Comparison of ENCODE assay signal across 14 cellular contexts in the genomic region with DNA sequence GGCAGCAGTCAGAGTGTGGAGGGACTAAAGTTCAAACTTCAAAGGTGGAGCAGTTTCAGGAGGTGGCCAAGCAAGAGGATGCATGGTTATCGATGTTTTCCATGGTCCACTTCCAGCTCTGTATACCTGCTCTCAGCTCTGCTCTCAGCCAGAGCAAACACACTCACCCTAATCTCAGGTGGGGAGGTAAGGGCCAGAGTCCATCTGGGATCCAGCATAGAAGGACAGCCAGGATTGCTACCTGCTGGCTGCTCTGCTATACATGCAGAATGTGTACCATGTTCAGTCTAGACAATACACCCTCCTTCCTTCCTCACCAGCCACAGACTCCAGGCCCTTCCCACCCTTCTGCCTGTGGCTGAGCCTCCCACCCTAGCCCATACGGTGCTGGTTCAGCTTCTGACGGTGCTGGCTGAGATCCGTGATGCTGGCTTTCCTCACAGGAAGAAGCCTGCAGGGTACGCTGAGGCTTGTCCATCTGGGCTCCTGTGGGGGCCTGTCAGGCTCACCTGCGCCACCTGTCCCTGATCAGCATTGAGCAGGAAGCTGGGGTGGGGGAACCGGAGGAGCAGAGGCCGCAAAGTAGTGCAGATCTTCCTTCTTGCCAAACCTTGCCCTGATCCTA. TPM values are rescaled to one million over a fixed set of nuclear protein-coding genes. Genes with fewer than 3 reads are reported as not detected.
A peak's percentile ranks its signal among the peaks of the same experiment; 100 is the strongest.
DNase-seq lines count a peak whose midpoint lies in the region; ATAC-seq, FAIRE-seq and TF ChIP-seq lines count a peak whose summit lies in the region.
"Had no signal": no experiment of that assay in that cellular context is flagged by ENCODE, and none has a peak within 500 bp of the region (broad histone marks: within the 10 kb centered on the region; RNA-seq: fewer than 3 reads in every experiment).

No MANE protein-coding gene starts in this region.

- H3K4me1 Mint-ChIP-seq in GM23338 (peaks cover 25% of the 10 kb centered on the region), astrocyte (ENCODE audit: low read depth, unreplicated experiment) (peaks cover 23% of the 10 kb centered on the region)

- H3K9me3 Mint-ChIP-seq in GM23338 = no peaks in the 10 kb centered on the region
- H3K9me3 Mint-ChIP-seq in astrocyte (ENCODE audit: unreplicated experiment) = no peaks in the 10 kb centered on the region

- H4K8ac ChIP-seq in mesendoderm (ENCODE audit: low read depth, low read length) = no peak overlapping the region

- H3K4me3 Mint-ChIP-seq in GM23338 (no peak overlapping the region; the same call in 2 of the 3 replicates), astrocyte (ENCODE audit: unreplicated experiment) (peak overlapping the region; percentile 66)

- no peak overlapping the region for H3K56ac ChIP-seq in mesendoderm (ENCODE audit: low read length)

- peak overlapping the region in 1 of 11 experiments; percentile 3; a peak in 1 of 22 replicates for H3K9ac ChIP-seq in BLaER1 treated with 17β-estradiol and CSF1 and Interleukin-3, amounts not matched to agents 10 nM and 100 nM
- H3K9ac ChIP-seq in astrocyte (ENCODE audit: low read length) (no peak overlapping the region), mesendoderm (ENCODE audit: low read length) (no peak overlapping the region)

- no peaks in the 10 kb centered on the region for H3K9me3 ChIP-seq in BLaER1 treated with 17β-estradiol and CSF1 and Interleukin-3, amounts not matched to agents 10 nM and 100 nM (replicated peaks in 1 of 11)
- H3K9me3 ChIP-seq in astrocyte (ENCODE audit: insufficient read depth, low read depth, low read length) = no peaks in the 10 kb centered on the region
- H3K9me3 ChIP-seq: adrenal gland had no signal

- H3K27ac Mint-ChIP-seq in GM23338 (no peak overlapping the region), astrocyte (ENCODE audit: unreplicated experiment) (peak overlapping the region; percentile 5)

- H4K5ac ChIP-seq in mesendoderm (ENCODE audit: low read length) = no peak overlapping the region

- H3K27me3 ChIP-seq in BLaER1 treated with 17β-estradiol and CSF1 and Interleukin-3, amounts not matched to agents 10 nM and 100 nM = peaks cover 0 to 4% (median 0%) of the 10 kb centered on the region in 11 experiments; a peak in 1 of 22 replicates
- H3K27me3 ChIP-seq in GM23338 (ENCODE audit: insufficient read depth) (peaks cover 39% of the 10 kb centered on the region), astrocyte (ENCODE audit: insufficient read depth, low read length) (peaks cover 12% of the 10 kb centered on the region), mesendoderm (ENCODE audit: insufficient read depth, low read length, poor library complexity) (no peaks in the 10 kb centered on the region)
- H3K27me3 ChIP-seq: adrenal gland had no signal

- WGBS in mesendoderm (ENCODE audit: extremely low coverage, insufficient coverage, low lambda C conversion rate) = no CpG with 5 or more reads among the region's 8 CpGs

- no peak overlapping the region for H3K18ac ChIP-seq in mesendoderm (ENCODE audit: low read length)

- H3K4me1 ChIP-seq in BLaER1 treated with 17β-estradiol and CSF1 and Interleukin-3, amounts not matched to agents 10 nM and 100 nM = peaks cover 59 to 89% (median 81%) of the 10 kb centered on the region in 10 experiments
- H3K4me1 ChIP-seq in GM23338 (ENCODE audit: insufficient read depth) (peaks cover 19% of the 10 kb centered on the region), astrocyte (ENCODE audit: insufficient read depth, low read length) (peaks cover 24% of the 10 kb centered on the region), mesendoderm (ENCODE audit: control insufficient read depth, low read depth, low read length) (peaks cover 2% of the 10 kb centered on the region)

- H3K27me3 Mint-ChIP-seq in GM23338 (ENCODE audit: insufficient read depth, low read depth, poor library complexity) (peaks cover 18% of the 10 kb centered on the region), astrocyte (ENCODE audit: low read depth, unreplicated experiment) (peaks cover 2% of the 10 kb centered on the region)

- H3F3A ChIP-seq in GM23338 (replicated peaks; ENCODE audit: low read depth) = peaks cover 11% of the 10 kb centered on the region

- TF ChIP-seq CTCF in GM23338 (conservative IDR thresholded peaks at IDR 0.05; ENCODE audit: low read depth in 2 of 2) (peak in 1 of 2 experiments; percentile 60; a peak in 2 of 4 replicates), astrocyte (IDR thresholded peaks at IDR 0.05; ENCODE audit: insufficient read depth, low read depth, low read length) (no peak)

- peak; percentile 8 for ATAC-seq in GM23338
- ATAC-seq: activated CD4-positive, CD25-positive, alpha-beta regulatory T cell treated with anti-CD3 and anti-CD28 coated beads, Interleukin-2, amount 50 U/mL, for 24 hours; PC-3; stimulated activated naive CD8-positive, alpha-beta T cell treated with anti-CD3 and anti-CD28 coated beads, Interleukin-15, Interleukin-2, amounts not matched to agents 100 U/mL and 50 U/mL, for 24 hours had no signal

- H2BK15ac ChIP-seq in mesendoderm (replicated peaks; ENCODE audit: low read depth) = no peak overlapping the region

- H3K79me1 ChIP-seq in mesendoderm (ENCODE audit: low read length) = no peaks in the 10 kb centered on the region

- DNase-seq in GM23338 (ENCODE audit: low spot score) = peak; percentile 74
- DNase-seq in astrocyte (ENCODE audit: low read depth) = no peak
- DNase-seq in mesendoderm = peak; percentile 39
- DNase-seq in GM12891 (ENCODE audit: insufficient read length, low spot score) = no peak
- DNase-seq in EL = no peak
- DNase-seq in SHP77 (lab: John Stamatoyannopoulos, UW) = no peak
- no peak for DNase-seq in NAMALWA (ENCODE audit: low spot score)
- DNase-seq: Calu3; NCI-H1436 treated with DMSO at 0.1 percent for 48 hours; stimulated activated naive CD8-positive, alpha-beta T cell treated with anti-CD3 and anti-CD28 coated beads, Interleukin-15, Interleukin-2, amounts not matched to agents 100 U/mL and 50 U/mL, for 24 hours had no signal

- H3K27ac ChIP-seq in BLaER1 treated with 17β-estradiol and CSF1 and Interleukin-3, amounts not matched to agents 10 nM and 100 nM = no peak overlapping the region
- H3K27ac ChIP-seq in GM23338 (ENCODE audit: low read depth) (no peak overlapping the region), astrocyte (ENCODE audit: low read depth, low read length) (no peak overlapping the region), mesendoderm (ENCODE audit: low read depth, low read length) (no peak overlapping the region)
- H3K27ac ChIP-seq: adrenal gland had no signal

- peaks cover under 1 to 15% (median 12%) of the 10 kb centered on the region in 11 experiments; a peak in 15 of 22 replicates for H4K20me1 ChIP-seq in BLaER1 treated with 17β-estradiol and CSF1 and Interleukin-3, amounts not matched to agents 10 nM and 100 nM
- no peaks in the 10 kb centered on the region for H4K20me1 ChIP-seq in GM23338 (replicated peaks; ENCODE audit: insufficient read depth)
- peaks cover 14% of the 10 kb centered on the region for H4K20me1 ChIP-seq in astrocyte (ENCODE audit: insufficient read depth, low read length)

- H3K79me2 ChIP-seq in GM23338 (replicated peaks; ENCODE audit: insufficient read depth) (no peaks in the 10 kb centered on the region), astrocyte (ENCODE audit: insufficient read depth, low read length) (peaks cover 20% of the 10 kb centered on the region), mesendoderm (ENCODE audit: control insufficient read depth, insufficient read depth, low read length) (no peaks in the 10 kb centered on the region)

- no peak overlapping the region for H2BK120ac ChIP-seq in mesendoderm (ENCODE audit: low read depth, low read length)

- no peak overlapping the region for H3K4me3 ChIP-seq in BLaER1 treated with 17β-estradiol and CSF1 and Interleukin-3, amounts not matched to agents 10 nM and 100 nM
- no peak overlapping the region for H3K4me3 ChIP-seq in GM23338
- no peak overlapping the region for H3K4me3 ChIP-seq in astrocyte (ENCODE audit: insufficient read depth, low read depth, low read length)
- H3K4me3 ChIP-seq in mesendoderm (ENCODE audit: low read length) = no peak overlapping the region
- H3K4me3 ChIP-seq: adrenal gland had no signal

- no peak overlapping the region for H3K23ac ChIP-seq in mesendoderm (ENCODE audit: low read length)

- H3K36me3 ChIP-seq in BLaER1 treated with 17β-estradiol and CSF1 and Interleukin-3, amounts not matched to agents 10 nM and 100 nM = peaks cover under 1 to 2% (median 1%) of the 10 kb centered on the region in 11 experiments; a peak in 18 of 22 replicates
- no peaks in the 10 kb centered on the region for H3K36me3 ChIP-seq in GM23338 (ENCODE audit: insufficient read depth)
- no peaks in the 10 kb centered on the region for H3K36me3 ChIP-seq in astrocyte (ENCODE audit: insufficient read depth, low read length)
- no peaks in the 10 kb centered on the region for H3K36me3 ChIP-seq in mesendoderm (ENCODE audit: control insufficient read depth, insufficient read depth, low read length)
- H3K36me3 ChIP-seq: adrenal gland had no signal

- peak overlapping the region in 8 of 11 experiments; percentile 37 to 99 (median 98); a peak in 16 of 22 replicates for H3K4me2 ChIP-seq in BLaER1 treated with 17β-estradiol and CSF1 and Interleukin-3, amounts not matched to agents 10 nM and 100 nM
- H3K4me2 ChIP-seq in GM23338 (peak overlapping the region; percentile 45; the same call in 1 of the 2 replicates), astrocyte (ENCODE audit: low read length) (no peak overlapping the region), mesendoderm (ENCODE audit: low read length) (no peak overlapping the region)

- no peaks in the 10 kb centered on the region for H3K9me2 ChIP-seq in GM23338 (ENCODE audit: insufficient read depth)

- no peak for TF ChIP-seq POLR2A in GM12891 (IDR thresholded peaks at IDR 0.05; ENCODE audit: low read depth, low read length)

- no peaks in the 10 kb centered on the region; the same call in 1 of the 3 replicates for H3K36me3 Mint-ChIP-seq in GM23338 (ENCODE audit: low read depth)
- H3K36me3 Mint-ChIP-seq in astrocyte (ENCODE audit: low read depth, unreplicated experiment) = no peaks in the 10 kb centered on the region

- H2BK5ac ChIP-seq in mesendoderm (ENCODE audit: low read length) = no peak overlapping the region

- H2AK5ac ChIP-seq in mesendoderm (ENCODE audit: low read length) = no peak overlapping the region

- FAIRE-seq in astrocyte (lab: Jason Lieb, UNC) (no peak), GM12891 (lab: Jason Lieb, UNC) (no peak)

- peak overlapping the region; percentile 67; the same call in 1 of the 2 replicates for H2AFZ ChIP-seq in GM23338
- H2AFZ ChIP-seq in astrocyte (ENCODE audit: low read depth, low read length) = no peak overlapping the region

- H3K4ac ChIP-seq in mesendoderm (ENCODE audit: low read depth, low read length) = no peak overlapping the region

RNA-seq across cellular contexts. Expression of a gene that starts 2.4 kb away (rescaled TPM):
- 0.07 TPM in 1 of 2 replicates, not detected in the other for total RNA-seq in GM23338 (2014; rRNA removed; shearing (Covaris generic))
- polyA plus RNA-seq in GM23338 (2016; fragmentation: Nextera tagmentation; extraction: Ambion mirVana) = 0.19 and 0.23 TPM in 2 replicates
- total RNA-seq in astrocyte = 3.9 and 5.4 TPM in 2 replicates
- polyA plus RNA-seq in mesendoderm (2013, experiment 1 of 2) = 0.20 TPM
- 0.22 TPM for polyA plus RNA-seq in mesendoderm (2013, experiment 2 of 2)
- 9.0 TPM for polyA plus RNA-seq in GM12891 (2012; ENCODE audit: low read depth, missing spikeins)

RNA-seq across cellular contexts. Expression of a gene that starts 2.7 kb away (rescaled TPM):
- 21.9 and 28.1 TPM in 2 replicates for total RNA-seq in GM23338 (2014; rRNA removed; shearing (Covaris generic))
- 2.1 and 2.7 TPM in 2 replicates for polyA plus RNA-seq in GM23338 (2016; fragmentation: Nextera tagmentation; extraction: Ambion mirVana)
- 45.5 and 50.5 TPM in 2 replicates for total RNA-seq in astrocyte
- 6.0 TPM for polyA plus RNA-seq in mesendoderm (2013, experiment 1 of 2)
- 6.3 TPM for polyA plus RNA-seq in mesendoderm (2013, experiment 2 of 2)
- polyA plus RNA-seq in GM12891 (2012; ENCODE audit: low read depth, missing spikeins) = 25.1 TPM

RNA-seq across cellular contexts. Expression of a gene that starts 15.6 kb away (rescaled TPM):
- total RNA-seq in GM23338 (2014; rRNA removed; shearing (Covaris generic)) = 9.0 and 22.9 TPM in 2 replicates
- 60.6 and 66.5 TPM in 2 replicates for polyA plus RNA-seq in GM23338 (2016; fragmentation: Nextera tagmentation; extraction: Ambion mirVana)
- 27.6 and 28.1 TPM in 2 replicates for total RNA-seq in astrocyte
- 34.8 TPM for polyA plus RNA-seq in mesendoderm (2013, experiment 1 of 2)
- polyA plus RNA-seq in mesendoderm (2013, experiment 2 of 2) = 39.1 TPM
- 54.5 TPM for polyA plus RNA-seq in GM12891 (2012; ENCODE audit: low read depth, missing spikeins)

RNA-seq across cellular contexts. Expression of a gene that starts 28.2 kb away (rescaled TPM):
- 17.5 and 20.0 TPM in 2 replicates for total RNA-seq in GM23338 (2014; rRNA removed; shearing (Covaris generic))
- polyA plus RNA-seq in GM23338 (2016; fragmentation: Nextera tagmentation; extraction: Ambion mirVana) = 3.1 TPM in 2 replicates
- 25.4 and 32.0 TPM in 2 replicates for total RNA-seq in astrocyte
- polyA plus RNA-seq in mesendoderm (2013, experiment 1 of 2) = 4.0 TPM
- 3.9 TPM for polyA plus RNA-seq in mesendoderm (2013, experiment 2 of 2)
- polyA plus RNA-seq in GM12891 (2012; ENCODE audit: low read depth, missing spikeins) = 0.03 TPM

RNA-seq across cellular contexts. Expression of a gene that starts 59.0 kb away (rescaled TPM):
- total RNA-seq in GM23338 (2014; rRNA removed; shearing (Covaris generic)) = 20.7 and 26.6 TPM in 2 replicates
- polyA plus RNA-seq in GM23338 (2016; fragmentation: Nextera tagmentation; extraction: Ambion mirVana) = 16.7 and 20.9 TPM in 2 replicates
- total RNA-seq in astrocyte = 61.9 and 73.9 TPM in 2 replicates
- polyA plus RNA-seq in mesendoderm (2013, experiment 1 of 2) = 5.9 TPM
- polyA plus RNA-seq in mesendoderm (2013, experiment 2 of 2) = 5.1 TPM
- polyA plus RNA-seq in GM12891 (2012; ENCODE audit: low read depth, missing spikeins) = 28.6 TPM

Comparison
In these comparisons a context has a peak if more than half of its experiments do, and no peak if none do; other contexts are left out.
1. H3K4me2 ChIP-seq: peak in BLaER1 treated with 17β-estradiol and CSF1 and Interleukin-3, amounts not matched to agents 10 nM and 100 nM (8 of 11) and GM23338 (single experiment); none in astrocyte (single experiment) and mesendoderm (single experiment).
2. DNase-seq: peak in GM23338 (single experiment) and mesendoderm (single experiment); none in astrocyte (single experiment), GM12891 (single experiment), EL (single experiment), SHP77 (0 of 2) and NAMALWA (single experiment).